Comparison of ENCODE assay signal across 1 cellular context in the genomic region with DNA sequence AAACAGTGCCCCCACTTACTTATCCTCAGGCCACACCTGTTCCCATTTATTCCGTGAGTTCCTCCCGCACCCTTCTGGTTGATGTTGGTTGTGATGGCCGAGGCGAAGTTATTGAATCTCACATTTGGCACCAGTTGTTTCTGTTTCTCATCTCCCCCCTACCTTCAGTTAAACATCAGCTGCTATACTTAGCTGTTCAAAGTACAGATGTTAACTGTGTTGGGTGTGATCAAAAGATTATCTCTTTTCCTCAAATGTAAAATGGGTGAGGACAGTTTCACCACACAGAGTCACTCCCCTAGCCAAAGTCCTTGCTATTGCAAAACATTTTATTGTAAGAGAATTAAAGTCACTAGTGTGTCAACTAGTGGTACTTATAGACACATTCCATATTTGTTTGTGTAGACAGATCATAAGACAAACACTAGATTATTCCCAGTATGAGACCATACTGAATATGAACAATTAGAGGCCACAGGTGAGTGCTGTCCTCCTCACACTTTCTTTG.
TF ChIP-seq lines count a peak whose summit lies in the region.

No MANE protein-coding gene starts in this region.

TF ChIP-seq in HCT116, 20 proteins besides CTCF, POLR2A, EP300 and RAD21:
- no peak for TF ChIP-seq TCF7L2 (IDR thresholded peaks at IDR 0.05; ENCODE audit: borderline replicate concordance, extremely low read depth, insufficient read depth, insufficient read length)
